In the genomic region with DNA sequence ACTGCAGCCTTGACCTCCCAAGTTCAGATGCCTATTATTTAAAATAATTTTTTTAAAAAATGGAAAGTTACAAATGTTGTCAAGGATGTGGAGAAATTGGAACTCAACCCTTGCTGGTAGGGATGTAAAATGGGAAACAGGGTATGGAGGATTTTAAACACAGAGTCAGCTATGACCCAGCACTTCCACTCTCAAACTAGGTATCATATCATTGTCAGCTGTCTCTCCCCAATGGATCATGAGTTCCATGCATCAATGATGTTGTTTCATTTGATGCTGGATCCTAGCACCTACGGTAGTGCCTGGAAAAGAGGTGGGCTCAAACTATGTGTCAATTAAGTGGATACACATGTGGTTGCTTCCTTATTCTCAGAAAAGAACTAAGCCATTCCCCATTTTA, we compare ENCODE assay signal across 8 cellular contexts.
"Had no signal": no experiment of that assay in that cellular context is flagged by ENCODE, and none has a peak within 500 bp of the region (broad histone marks: within the 10 kb centered on the region; RNA-seq: fewer than 3 reads in every experiment).

No MANE protein-coding gene starts in this region.

- H3K4me2 ChIP-seq: KMS-11 had no signal

- H3K27ac Mint-ChIP-seq: IgD-negative memory B cell had no signal

- H3K36me3 Mint-ChIP-seq: IgD-negative memory B cell had no signal

- H3K27ac ChIP-seq: HL-60, KMS-11 had no signal

- DNase-seq: IMR-90, Karpas-422, KBM-7, KG1 had no signal

- H3K4me3 Mint-ChIP-seq: IgD-negative memory B cell had no signal

- FAIRE-seq: HTR-8/SVneo had no signal

- H3K4me1 Mint-ChIP-seq: IgD-negative memory B cell had no signal

- H3K9ac ChIP-seq: KMS-11 had no signal
